7 cellular contexts compared by ENCODE assay signal in genomic region chr10:77531441-77532001, GRCh38.
A peak's percentile ranks its signal among the peaks of the same experiment; 100 is the strongest.
DNase-seq lines count a peak whose midpoint lies in the region; ATAC-seq and TF ChIP-seq lines count a peak whose summit lies in the region.

No MANE protein-coding gene starts in this region.

- no peaks in the 10 kb centered on the region for H3K9me3 Mint-ChIP-seq in HFFc6
- no peaks in the 10 kb centered on the region for H3K9me3 Mint-ChIP-seq in CD4-positive, alpha-beta T cell

- no peaks in the 10 kb centered on the region for H3K27me3 ChIP-seq in CD4-positive, alpha-beta T cell (ENCODE audit: control insufficient read depth, insufficient read depth, low read length)

- H3K27ac ChIP-seq in CD4-positive, alpha-beta T cell (ENCODE audit: low read depth, low read length): no peak overlapping the region

- ATAC-seq in left cardiac atrium: peak; percentile 69 to 75
- no peak for ATAC-seq in CD4-positive, alpha-beta T cell (ENCODE audit: poor library complexity)
- no peak for ATAC-seq in GM21367 (IDR thresholded peaks at IDR 0.05; ENCODE audit: unreplicated experiment)

- POLR2A ChIA-PET in CD4-positive, alpha-beta T cell (lab: Charles Lee): no interaction called here

- H3K4me3 Mint-ChIP-seq in HFFc6: peak overlapping the region; percentile 87
- no peak overlapping the region for H3K4me3 Mint-ChIP-seq in CD4-positive, alpha-beta T cell

- H3K36me3 Mint-ChIP-seq in HFFc6 (ENCODE audit: low read depth): peaks cover 10% of the 10 kb centered on the region
- no peaks in the 10 kb centered on the region for H3K36me3 Mint-ChIP-seq in CD4-positive, alpha-beta T cell (ENCODE audit: low read depth)

- no peaks in the 10 kb centered on the region for H3K9me3 ChIP-seq in CD4-positive, alpha-beta T cell (ENCODE audit: control insufficient read depth, low read length)

- TF ChIP-seq CTCF in HFFc6 (IDR thresholded peaks at IDR 0.05): no peak
- TF ChIP-seq CTCF in CD4-positive, alpha-beta T cell (IDR thresholded peaks at IDR 0.05): no peak

- intact Hi-C loops in left cardiac atrium (cut with DNase I): no loop called here
- intact Hi-C loops in CD4-positive, alpha-beta T cell (cut with DNase I, micrococcal nuclease): no loop called here

- CTCF ChIA-PET in CD4-positive, alpha-beta T cell (lab: Charles Lee): no interaction called here

- DNase-seq in HFFc6 (peak; percentile 90), T1000 (lab: John Stamatoyannopoulos, UW) (peak; percentile 68), left cardiac atrium (peak; percentile 37), stromal cell of bone marrow (ENCODE audit: low read depth) (peak; percentile 76), T-helper 1 cell (no peak)
- DNase-seq in CD4-positive, alpha-beta T cell: no peak

- H3K27ac Mint-ChIP-seq in HFFc6: peak overlapping the region; percentile 97
- H3K27ac Mint-ChIP-seq in CD4-positive, alpha-beta T cell: no peak overlapping the region

- peaks cover 83% of the 10 kb centered on the region for H3K4me1 Mint-ChIP-seq in HFFc6 (ENCODE audit: low read depth)
- no peaks in the 10 kb centered on the region for H3K4me1 Mint-ChIP-seq in CD4-positive, alpha-beta T cell (ENCODE audit: low read depth)

- peaks cover 2% of the 10 kb centered on the region; the same call in 1 of the 2 replicates for H3K27me3 Mint-ChIP-seq in HFFc6 (ENCODE audit: insufficient read depth)
- peaks cover 5% of the 10 kb centered on the region for H3K27me3 Mint-ChIP-seq in CD4-positive, alpha-beta T cell

Comparison
In these comparisons a context has a peak if more than half of its experiments do, and no peak if none do; other contexts are left out.
1. DNase-seq: peak in HFFc6 (single experiment), T1000 (single experiment), left cardiac atrium (single experiment) and stromal cell of bone marrow (single experiment); none in T-helper 1 cell (0 of 5) and CD4-positive, alpha-beta T cell (0 of 10).
2. ATAC-seq: peak in left cardiac atrium (2 of 2); none in CD4-positive, alpha-beta T cell (single experiment) and GM21367 (single experiment).